ENCODE assay signal across 18 cellular contexts in the genomic region with DNA sequence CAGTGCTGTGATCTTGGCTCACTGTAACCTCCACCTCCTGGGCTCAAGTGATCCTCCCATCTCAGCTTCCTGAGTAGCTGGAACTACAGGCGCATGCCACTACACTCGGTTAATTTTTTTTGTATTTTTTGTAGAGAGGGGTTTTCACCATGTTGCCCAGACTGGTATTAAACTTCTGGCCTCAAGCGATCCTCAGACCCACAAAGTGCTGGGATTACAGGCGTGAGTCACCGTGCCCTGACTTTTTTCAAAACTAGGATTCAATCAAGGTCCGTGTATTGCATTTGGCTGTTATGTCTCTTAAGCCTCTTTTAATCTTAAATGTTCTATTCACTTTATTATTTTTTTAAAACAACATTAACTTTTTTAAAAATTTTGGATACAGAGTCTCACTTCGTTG. TPM values are rescaled to one million over a fixed set of nuclear protein-coding genes. Genes with fewer than 3 reads are reported as not detected.
DNase-seq lines count a peak whose midpoint lies in the region; ATAC-seq and TF ChIP-seq lines count a peak whose summit lies in the region.
"Had no signal": no experiment of that assay in that cellular context is flagged by ENCODE, and none has a peak within 500 bp of the region (broad histone marks: within the 10 kb centered on the region; RNA-seq: fewer than 3 reads in every experiment).

No MANE protein-coding gene starts in this region.

- H3K4me3 Mint-ChIP-seq in MCF 10A (ENCODE audit: unreplicated experiment), result no peak overlapping the region
- H3K4me3 Mint-ChIP-seq in osteocyte (ENCODE audit: unreplicated experiment), result no peak overlapping the region
- H3K4me3 Mint-ChIP-seq: B cell; CD8-positive, alpha-beta T cell; GM23338 had no signal

- H3K27ac Mint-ChIP-seq in MCF 10A (ENCODE audit: low read depth, unreplicated experiment) (no peak overlapping the region), osteocyte (ENCODE audit: unreplicated experiment) (no peak overlapping the region)
- H3K27ac Mint-ChIP-seq: CD8-positive, alpha-beta T cell; GM23338 had no signal

- no peaks in the 10 kb centered on the region for H3K4me1 ChIP-seq in breast epithelium

- no peak for TF ChIP-seq CTCF in MCF 10A (IDR thresholded peaks at IDR 0.05; ENCODE audit: unreplicated experiment)
- TF ChIP-seq CTCF in breast epithelium (IDR thresholded peaks at IDR 0.05), result no peak
- no peak for TF ChIP-seq CTCF in osteocyte (IDR thresholded peaks at IDR 0.05)

- H3K9me3 ChIP-seq in breast epithelium, result no peaks in the 10 kb centered on the region
- H3K9me3 ChIP-seq: BLaER1 treated with 17β-estradiol and CSF1 and Interleukin-3, amounts not matched to agents 10 nM and 100 nM had no signal

- no peak for TF ChIP-seq POLR2A in breast epithelium (IDR thresholded peaks at IDR 0.05)

- H3K27me3 Mint-ChIP-seq in MCF 10A (ENCODE audit: insufficient read depth, unreplicated experiment) (peaks cover 13% of the 10 kb centered on the region), osteocyte (ENCODE audit: unreplicated experiment) (peaks cover 42% of the 10 kb centered on the region)

- H3K36me3 ChIP-seq in breast epithelium, result no peaks in the 10 kb centered on the region
- H3K36me3 ChIP-seq: BLaER1 treated with 17β-estradiol and CSF1 and Interleukin-3, amounts not matched to agents 10 nM and 100 nM had no signal

- H3K9me3 Mint-ChIP-seq in MCF 10A (ENCODE audit: unreplicated experiment), result no peaks in the 10 kb centered on the region
- H3K9me3 Mint-ChIP-seq in osteocyte (ENCODE audit: unreplicated experiment), result no peaks in the 10 kb centered on the region
- H3K9me3 Mint-ChIP-seq: CD8-positive, alpha-beta T cell; GM23338 had no signal

- no peak for ATAC-seq in HG02623 (IDR thresholded peaks at IDR 0.05; ENCODE audit: unreplicated experiment)
- ATAC-seq: CD8-positive, alpha-beta T cell; GM23338 had no signal

- no peak overlapping the region for H3K27ac ChIP-seq in breast epithelium
- H3K27ac ChIP-seq: BLaER1 treated with 17β-estradiol and CSF1 and Interleukin-3, amounts not matched to agents 10 nM and 100 nM; HL-60 had no signal

- no peak overlapping the region for H3K4me3 ChIP-seq in breast epithelium
- H3K4me3 ChIP-seq: BLaER1 treated with 17β-estradiol and CSF1 and Interleukin-3, amounts not matched to agents 10 nM and 100 nM; GM23338 had no signal

- H3K4me1 Mint-ChIP-seq in MCF 10A (ENCODE audit: insufficient read depth, unreplicated experiment), result no peaks in the 10 kb centered on the region
- H3K4me1 Mint-ChIP-seq in osteocyte (ENCODE audit: unreplicated experiment), result no peaks in the 10 kb centered on the region

- POLR2A ChIA-PET in MCF 10A (lab: Yijun Ruan, JAX), result no interaction called here

- intact Hi-C loops in MCF 10A (cut with micrococcal nuclease), result no loop called here
- intact Hi-C loops in breast epithelium (cut with DNase I; ENCODE audit: low total_unique reads), result no loop called here

- H3K36me3 Mint-ChIP-seq in MCF 10A (ENCODE audit: insufficient read depth, unreplicated experiment) (no peaks in the 10 kb centered on the region), osteocyte (ENCODE audit: unreplicated experiment) (no peaks in the 10 kb centered on the region)
- H3K36me3 Mint-ChIP-seq: CD8-positive, alpha-beta T cell had no signal

- H3K27me3 ChIP-seq in breast epithelium, result no peaks in the 10 kb centered on the region
- H3K27me3 ChIP-seq: BLaER1 treated with 17β-estradiol and CSF1 and Interleukin-3, amounts not matched to agents 10 nM and 100 nM had no signal

- CTCF ChIA-PET in MCF 10A (lab: Yijun Ruan, JAX), result no interaction called here

- DNase-seq in MCF 10A (ENCODE audit: unreplicated experiment) (peak; percentile 45), breast epithelium (ENCODE audit: low spot score in 2 of 2) (no peak), amniotic epithelial cell (ENCODE audit: low read depth) (peak; percentile 42), osteocyte (ENCODE audit: extremely low spot score, unreplicated experiment) (peak; percentile 21), NCI-H1048 (lab: John Stamatoyannopoulos, UW) (no peak), hepatic stellate cell (ENCODE audit: low spot score) (no peak), AG20443 (ENCODE audit: low spot score) (no peak)
- DNase-seq: 8988T; CD8-positive, alpha-beta T cell; GDM1; HCEC 1CT; IMR-90 had no signal

- BruUV-seq in MCF 10A (replicated peaks; lab: Mats Ljungman, UMichigan), result no TSS peak

RNA-seq across cellular contexts. Expression of gene CCL22, which starts 4.3 kb away (rescaled TPM):
- not detected in 2 replicates for total RNA-seq in MCF 10A (2022)
- total RNA-seq in breast epithelium, result under 1 TPM; 0.15 to 0.33 (median 0.16) TPM
- not detected in 2 replicates for total RNA-seq in osteocyte
- total RNA-seq: A673; CD8-positive, alpha-beta T cell; GM23338; IMR-90 had no signal

RNA-seq across cellular contexts. Expression of gene CX3CL1, which starts 18.0 kb away (rescaled TPM):
- total RNA-seq in MCF 10A (2022) (not detected in 2 replicates), breast epithelium (100 to 1,000 TPM in 1 of 3 donors, 10 to 100 TPM in 1, 1 to 10 TPM in 1; 6.2 to 164 (median 58.0) TPM), osteocyte (2.3 and 2.6 TPM in 2 replicates)
- total RNA-seq: A673; B cell; CD8-positive, alpha-beta T cell had no signal

RNA-seq across cellular contexts. Expression of gene CCL17, which starts 50.3 kb away (rescaled TPM):
- total RNA-seq in MCF 10A (2022), result not detected in 2 replicates
- total RNA-seq in breast epithelium, result not detected
- total RNA-seq in osteocyte, result not detected in 2 replicates
- total RNA-seq: A673; B cell; CD8-positive, alpha-beta T cell; GM23338; IMR-90 had no signal

Comparison
In these comparisons a context has a peak if more than half of its experiments do, and no peak if none do; other contexts are left out.
1. DNase-seq: peak in MCF 10A (single experiment), amniotic epithelial cell (single experiment) and osteocyte (single experiment); none in breast epithelium (0 of 2), NCI-H1048 (single experiment), hepatic stellate cell (single experiment) and AG20443 (single experiment).